In genomic region chr17:68301438-68301959, GRCh38 we compare ENCODE assay signal across 1 cellular context.
A peak's percentile ranks its signal among the peaks of the same experiment; 100 is the strongest.
TF ChIP-seq lines count a peak whose summit lies in the region.

No MANE protein-coding gene starts in this region.

TF ChIP-seq in H1, 55 proteins besides CTCF, POLR2A, EP300 and RAD21:
- TF ChIP-seq CBX5 (IDR thresholded peaks at IDR 0.05; ENCODE audit: low read depth, low read length) (no peak), CTBP2 (IDR thresholded peaks at IDR 0.05; ENCODE audit: borderline replicate concordance, insufficient read depth, insufficient read length, low read length) (no peak), NRF1 (IDR thresholded peaks at IDR 0.05; ENCODE audit: low read depth, low read length) (no peak), NANOG (IDR thresholded peaks at IDR 0.05; ENCODE audit: insufficient read depth, low read depth, low read length, poor library complexity, severe bottlenecking) (peak; percentile 3)
